Comparison of ENCODE assay signal across 16 cellular contexts in genomic region chr5:19880859-19881436, GRCh38.
DNase-seq lines count a peak whose midpoint lies in the region; ATAC-seq, FAIRE-seq and TF ChIP-seq lines count a peak whose summit lies in the region.
"Had no signal": no experiment of that assay in that cellular context is flagged by ENCODE, and none has a peak within 500 bp of the region (broad histone marks: within the 10 kb centered on the region; RNA-seq: fewer than 3 reads in every experiment).

No MANE protein-coding gene starts in this region.

- intact Hi-C loops in pancreas (cut with DNase I), result no loop called here

- ATAC-seq in pancreas, result peak; percentile 38 to 95 (median 86)
- ATAC-seq in GM19467 (IDR thresholded peaks at IDR 0.05; ENCODE audit: unreplicated experiment), result no peak
- ATAC-seq in omental fat pad (ENCODE audit: low FRiP score), result no peak
- ATAC-seq: effector memory CD8-positive, alpha-beta T cell; K562; stimulated activated effector memory CD8-positive, alpha-beta T cell treated with anti-CD3 and anti-CD28 coated beads, Interleukin-12 subunit alpha, Interleukin-12 subunit beta, amount 100 ng/mL, for 72 hours; T-cell had no signal

- H3K4me1 ChIP-seq in HUES6 (ENCODE audit: control insufficient read depth, insufficient read depth, low read length) (peaks cover 47% of the 10 kb centered on the region), pancreas (peaks cover 0 to 10% (median 5%) of the 10 kb centered on the region in 3 donors)

- 0 to 2% methylated on average over 1 of the region's 1 CpG for WGBS in pancreas, 2 donors

- DNase-seq in NCI-H2081 treated with DMSO at 0.1 percent for 48 hours (lab: John Stamatoyannopoulos, UW) (peak; percentile 99), SK-N-MC (ENCODE audit: low read depth, low spot score) (no peak), pancreas (no peak), omental fat pad (ENCODE audit: low spot score) (no peak)
- DNase-seq in activated CD4-positive, alpha-beta T cell treated with anti-CD3 and anti-CD28 coated beads, Interleukin-2, amount 50 U/mL, for 48 hours, result no peak
- DNase-seq: activated CD4-positive, alpha-beta T cell treated with anti-CD3 and anti-CD28 coated beads for 1 hour; activated naive CD8-positive, alpha-beta T cell treated with anti-CD3 and anti-CD28 coated beads for 36 hours; caudate nucleus; CD4-positive, alpha-beta memory T cell; effector memory CD8-positive, alpha-beta T cell; NCI-H187 treated with DMSO at 0.1 percent for 48 hours; T-cell had no signal

- H3K27ac ChIP-seq in HUES6 (ENCODE audit: low read depth, low read length) (peak overlapping the region; percentile 92; the same call in 1 of the 2 replicates), SK-N-MC (peak overlapping the region; percentile 2; the same call in 1 of the 2 replicates), pancreas (no peak overlapping the region)

- H3K9ac ChIP-seq in HUES6 (ENCODE audit: low read length) (no peak overlapping the region), SK-N-MC (ENCODE audit: insufficient read length) (no peak overlapping the region)

- no peaks in the 10 kb centered on the region for H3K9me3 ChIP-seq in HUES6 (ENCODE audit: control insufficient read depth, insufficient read depth, low read depth, low read length)
- H3K9me3 ChIP-seq in SK-N-MC (ENCODE audit: low read depth, low read length), result no peaks in the 10 kb centered on the region
- H3K9me3 ChIP-seq in pancreas, result no peaks in the 10 kb centered on the region

- TF ChIP-seq CTCF in pancreas (IDR thresholded peaks at IDR 0.05) (no peak), omental fat pad (IDR thresholded peaks at IDR 0.05) (no peak)

- peak overlapping the region; percentile 33; the same call in 1 of the 2 replicates for H3K4me3 ChIP-seq in HUES6 (ENCODE audit: low read depth, low read length)
- no peak overlapping the region for H3K4me3 ChIP-seq in SK-N-MC
- no peak overlapping the region for H3K4me3 ChIP-seq in pancreas
- H3K4me3 ChIP-seq: K562 had no signal

- no peaks in the 10 kb centered on the region for H3K27me3 ChIP-seq in HUES6 (ENCODE audit: control insufficient read depth, insufficient read depth, low read length)
- no peaks in the 10 kb centered on the region for H3K27me3 ChIP-seq in pancreas

- H3K36me3 ChIP-seq in HUES6 (ENCODE audit: control insufficient read depth, insufficient read depth, low read length) (no peaks in the 10 kb centered on the region), SK-N-MC (ENCODE audit: insufficient read depth, low read length) (no peaks in the 10 kb centered on the region), pancreas (no peaks in the 10 kb centered on the region)

- FAIRE-seq in pancreas (lab: Jason Lieb, UNC), result no peak
- FAIRE-seq: K562 had no signal

Comparison
In these comparisons a context has a peak if more than half of its experiments do, and no peak if none do; other contexts are left out.
1. H3K27ac ChIP-seq: peak in HUES6 (single experiment) and SK-N-MC (single experiment); none in pancreas (0 of 4).
2. ATAC-seq: peak in pancreas (4 of 4); none in GM19467 (single experiment) and omental fat pad (single experiment).